Comparison of ENCODE assay signal across 1 cellular context in genomic region chr22:40265783-40266182, GRCh38.
TF ChIP-seq lines count a peak whose summit lies in the region.

No MANE protein-coding gene starts in this region.

TF ChIP-seq in HepG2, 621 proteins besides CTCF, POLR2A, EP300 and RAD21 (continued from another document):
- TF ChIP-seq ZBTB39 (CRISPR knock-in tag; IDR thresholded peaks at IDR 0.05) (no peak), ZC3H13 (CRISPR knock-in tag; IDR thresholded peaks at IDR 0.05) (no peak), POLR2G (IDR thresholded peaks at IDR 0.05; ENCODE audit: low read depth, low read length) (no peak), ZFP1 (CRISPR knock-in tag; IDR thresholded peaks at IDR 0.05) (no peak)
